In the genomic region with DNA sequence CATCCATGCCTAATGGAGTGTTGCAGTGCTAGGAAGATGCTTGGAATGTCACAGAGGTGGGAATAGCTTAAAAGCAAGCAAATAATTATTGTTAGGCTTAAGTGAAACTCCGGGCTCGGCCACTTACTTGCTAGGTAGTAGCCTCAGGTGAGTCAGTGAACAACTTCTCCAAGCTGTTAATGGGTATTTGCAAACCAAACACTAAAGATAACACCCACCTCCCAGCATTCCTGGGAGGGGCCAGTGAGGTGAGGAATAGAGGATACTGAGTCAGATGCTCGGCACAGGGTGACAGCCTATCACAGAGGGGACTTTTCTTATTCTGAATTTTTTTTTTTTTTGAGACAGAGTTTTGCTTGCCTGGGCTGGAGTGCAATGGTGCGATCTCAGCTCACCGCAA, we compare ENCODE assay signal across 22 cellular contexts.
DNase-seq lines count a peak whose midpoint lies in the region; ATAC-seq and TF ChIP-seq lines count a peak whose summit lies in the region.
"Had no signal": no experiment of that assay in that cellular context is flagged by ENCODE, and none has a peak within 500 bp of the region (broad histone marks: within the 10 kb centered on the region; RNA-seq: fewer than 3 reads in every experiment).

No MANE protein-coding gene starts in this region.

- H3K9me2 ChIP-seq in GM23338 (ENCODE audit: insufficient read depth): 0 out of 2 replicates have a peak, but pooled peaks cover 4% of the 10 kb centered on the region
- H3K9me2 ChIP-seq: SK-N-SH had no signal

- no peaks in the 10 kb centered on the region for H4K20me1 ChIP-seq in GM23338 (replicated peaks; ENCODE audit: insufficient read depth)

- no peak for ATAC-seq in GM23338
- ATAC-seq: A549, Panc1 had no signal

- no peak overlapping the region for H2AFZ ChIP-seq in GM23338

- no peaks in the 10 kb centered on the region for H3K27me3 ChIP-seq in GM23338 (ENCODE audit: insufficient read depth)
- H3K27me3 ChIP-seq: BE2C had no signal

- H3K4me3 Mint-ChIP-seq in GM23338 (no peak overlapping the region), progenitor cell of endocrine pancreas (ENCODE audit: low read depth) (no peak overlapping the region)
- H3K4me3 Mint-ChIP-seq: IgD-negative memory B cell had no signal

- no peak overlapping the region for H3K4me2 ChIP-seq in GM23338
- H3K4me2 ChIP-seq: A549, SK-N-SH had no signal

- intact Hi-C loops in posterior vena cava (cut with DNase I): no loop called here

- DNase-seq in GM23338 (ENCODE audit: low spot score) (no peak), kidney tubule cell (ENCODE audit: low spot score) (peak; percentile 86), progenitor cell of endocrine pancreas (ENCODE audit: low spot score, unreplicated experiment) (peak; percentile 15), NCI-H1105 (lab: John Stamatoyannopoulos, UW) (no peak), posterior vena cava (ENCODE audit: low spot score) (no peak), AML-193 (lab: John Stamatoyannopoulos, UW) (no peak)
- no peak for DNase-seq in activated naive CD4-positive, alpha-beta T cell treated with anti-CD3 and anti-CD28 coated beads, Interleukin-2, amount 50 U/mL, for 16 hours
- DNase-seq: BE2C; Karpas-422; MV-4-11; NCI-H1694; NCI-H2081; NCI-H2171; NCI-H345; NCI-H524; NCI-H774; NK-92 treated with Interleukin-12 subunit alpha and Interleukin-12 subunit beta, amount 100 ng/mL, for 24 hours; SIG-M5; SK-N-SH had no signal

- H3K4me3 ChIP-seq in GM23338: no peak overlapping the region
- H3K4me3 ChIP-seq: A549 had no signal

- H3K36me3 Mint-ChIP-seq in GM23338 (ENCODE audit: low read depth): peaks cover 63% of the 10 kb centered on the region
- peaks cover 3% of the 10 kb centered on the region for H3K36me3 Mint-ChIP-seq in progenitor cell of endocrine pancreas (ENCODE audit: insufficient read depth)

- H3K27ac ChIP-seq in GM23338 (ENCODE audit: low read depth): peak overlapping the region; percentile 99; the same call in 1 of the 2 replicates
- H3K27ac ChIP-seq: A549 had no signal

- H3K27me3 Mint-ChIP-seq in GM23338 (ENCODE audit: insufficient read depth, low read depth, poor library complexity) (peaks cover 33% of the 10 kb centered on the region), progenitor cell of endocrine pancreas (peaks cover 4% of the 10 kb centered on the region)

- no peaks in the 10 kb centered on the region for H3K79me2 ChIP-seq in GM23338 (replicated peaks; ENCODE audit: insufficient read depth)

- H3K9me3 Mint-ChIP-seq in GM23338: peaks cover 51% of the 10 kb centered on the region
- H3K9me3 Mint-ChIP-seq in progenitor cell of endocrine pancreas (ENCODE audit: low read depth): peaks cover 9% of the 10 kb centered on the region

- H3K4me1 ChIP-seq in GM23338 (ENCODE audit: insufficient read depth): peaks cover 47% of the 10 kb centered on the region
- H3K4me1 ChIP-seq: A549 had no signal

- H3K36me3 ChIP-seq in GM23338 (ENCODE audit: insufficient read depth): no peaks in the 10 kb centered on the region
- H3K36me3 ChIP-seq: BE2C had no signal

- H3K4me1 Mint-ChIP-seq in GM23338 (peaks cover 67% of the 10 kb centered on the region), progenitor cell of endocrine pancreas (ENCODE audit: low read depth) (peaks cover 42% of the 10 kb centered on the region)

- TF ChIP-seq CTCF in GM23338 (conservative IDR thresholded peaks at IDR 0.05; ENCODE audit: low read depth in 2 of 2): no peak
- no peak for TF ChIP-seq CTCF in progenitor cell of endocrine pancreas (IDR thresholded peaks at IDR 0.05; ENCODE audit: unreplicated experiment)

- H3K27ac Mint-ChIP-seq in GM23338 (no peak overlapping the region), progenitor cell of endocrine pancreas (peak overlapping the region; percentile 96)
- H3K27ac Mint-ChIP-seq: IgD-negative memory B cell had no signal

- H3F3A ChIP-seq in GM23338 (replicated peaks; ENCODE audit: low read depth): peaks cover 24% of the 10 kb centered on the region

TF ChIP-seq in GM23338, 12 proteins besides CTCF, POLR2A, EP300 and RAD21 (continues in another document):
- TF ChIP-seq CREB1 (CRISPR knock-in tag; IDR thresholded peaks at IDR 0.05; ENCODE audit: low read depth) (no peak), JUNB (IDR thresholded peaks at IDR 0.05; ENCODE audit: unreplicated experiment) (no peak), STAT1 (IDR thresholded peaks at IDR 0.05; ENCODE audit: unreplicated experiment) (no peak), EZH2 (IDR thresholded peaks at IDR 0.05; ENCODE audit: low read depth, unreplicated experiment) (no peak), ZNF331 (CRISPR knock-in tag; IDR thresholded peaks at IDR 0.05; ENCODE audit: low read depth) (no peak)
- TF ChIP-seq, protein P1, sequence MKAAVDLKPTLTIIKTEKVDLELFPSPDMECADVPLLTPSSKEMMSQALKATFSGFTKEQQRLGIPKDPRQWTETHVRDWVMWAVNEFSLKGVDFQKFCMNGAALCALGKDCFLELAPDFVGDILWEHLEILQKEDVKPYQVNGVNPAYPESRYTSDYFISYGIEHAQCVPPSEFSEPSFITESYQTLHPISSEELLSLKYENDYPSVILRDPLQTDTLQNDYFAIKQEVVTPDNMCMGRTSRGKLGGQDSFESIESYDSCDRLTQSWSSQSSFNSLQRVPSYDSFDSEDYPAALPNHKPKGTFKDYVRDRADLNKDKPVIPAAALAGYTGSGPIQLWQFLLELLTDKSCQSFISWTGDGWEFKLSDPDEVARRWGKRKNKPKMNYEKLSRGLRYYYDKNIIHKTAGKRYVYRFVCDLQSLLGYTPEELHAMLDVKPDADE (IDR thresholded peaks at IDR 0.05): no peak
- TF ChIP-seq, protein P2, sequence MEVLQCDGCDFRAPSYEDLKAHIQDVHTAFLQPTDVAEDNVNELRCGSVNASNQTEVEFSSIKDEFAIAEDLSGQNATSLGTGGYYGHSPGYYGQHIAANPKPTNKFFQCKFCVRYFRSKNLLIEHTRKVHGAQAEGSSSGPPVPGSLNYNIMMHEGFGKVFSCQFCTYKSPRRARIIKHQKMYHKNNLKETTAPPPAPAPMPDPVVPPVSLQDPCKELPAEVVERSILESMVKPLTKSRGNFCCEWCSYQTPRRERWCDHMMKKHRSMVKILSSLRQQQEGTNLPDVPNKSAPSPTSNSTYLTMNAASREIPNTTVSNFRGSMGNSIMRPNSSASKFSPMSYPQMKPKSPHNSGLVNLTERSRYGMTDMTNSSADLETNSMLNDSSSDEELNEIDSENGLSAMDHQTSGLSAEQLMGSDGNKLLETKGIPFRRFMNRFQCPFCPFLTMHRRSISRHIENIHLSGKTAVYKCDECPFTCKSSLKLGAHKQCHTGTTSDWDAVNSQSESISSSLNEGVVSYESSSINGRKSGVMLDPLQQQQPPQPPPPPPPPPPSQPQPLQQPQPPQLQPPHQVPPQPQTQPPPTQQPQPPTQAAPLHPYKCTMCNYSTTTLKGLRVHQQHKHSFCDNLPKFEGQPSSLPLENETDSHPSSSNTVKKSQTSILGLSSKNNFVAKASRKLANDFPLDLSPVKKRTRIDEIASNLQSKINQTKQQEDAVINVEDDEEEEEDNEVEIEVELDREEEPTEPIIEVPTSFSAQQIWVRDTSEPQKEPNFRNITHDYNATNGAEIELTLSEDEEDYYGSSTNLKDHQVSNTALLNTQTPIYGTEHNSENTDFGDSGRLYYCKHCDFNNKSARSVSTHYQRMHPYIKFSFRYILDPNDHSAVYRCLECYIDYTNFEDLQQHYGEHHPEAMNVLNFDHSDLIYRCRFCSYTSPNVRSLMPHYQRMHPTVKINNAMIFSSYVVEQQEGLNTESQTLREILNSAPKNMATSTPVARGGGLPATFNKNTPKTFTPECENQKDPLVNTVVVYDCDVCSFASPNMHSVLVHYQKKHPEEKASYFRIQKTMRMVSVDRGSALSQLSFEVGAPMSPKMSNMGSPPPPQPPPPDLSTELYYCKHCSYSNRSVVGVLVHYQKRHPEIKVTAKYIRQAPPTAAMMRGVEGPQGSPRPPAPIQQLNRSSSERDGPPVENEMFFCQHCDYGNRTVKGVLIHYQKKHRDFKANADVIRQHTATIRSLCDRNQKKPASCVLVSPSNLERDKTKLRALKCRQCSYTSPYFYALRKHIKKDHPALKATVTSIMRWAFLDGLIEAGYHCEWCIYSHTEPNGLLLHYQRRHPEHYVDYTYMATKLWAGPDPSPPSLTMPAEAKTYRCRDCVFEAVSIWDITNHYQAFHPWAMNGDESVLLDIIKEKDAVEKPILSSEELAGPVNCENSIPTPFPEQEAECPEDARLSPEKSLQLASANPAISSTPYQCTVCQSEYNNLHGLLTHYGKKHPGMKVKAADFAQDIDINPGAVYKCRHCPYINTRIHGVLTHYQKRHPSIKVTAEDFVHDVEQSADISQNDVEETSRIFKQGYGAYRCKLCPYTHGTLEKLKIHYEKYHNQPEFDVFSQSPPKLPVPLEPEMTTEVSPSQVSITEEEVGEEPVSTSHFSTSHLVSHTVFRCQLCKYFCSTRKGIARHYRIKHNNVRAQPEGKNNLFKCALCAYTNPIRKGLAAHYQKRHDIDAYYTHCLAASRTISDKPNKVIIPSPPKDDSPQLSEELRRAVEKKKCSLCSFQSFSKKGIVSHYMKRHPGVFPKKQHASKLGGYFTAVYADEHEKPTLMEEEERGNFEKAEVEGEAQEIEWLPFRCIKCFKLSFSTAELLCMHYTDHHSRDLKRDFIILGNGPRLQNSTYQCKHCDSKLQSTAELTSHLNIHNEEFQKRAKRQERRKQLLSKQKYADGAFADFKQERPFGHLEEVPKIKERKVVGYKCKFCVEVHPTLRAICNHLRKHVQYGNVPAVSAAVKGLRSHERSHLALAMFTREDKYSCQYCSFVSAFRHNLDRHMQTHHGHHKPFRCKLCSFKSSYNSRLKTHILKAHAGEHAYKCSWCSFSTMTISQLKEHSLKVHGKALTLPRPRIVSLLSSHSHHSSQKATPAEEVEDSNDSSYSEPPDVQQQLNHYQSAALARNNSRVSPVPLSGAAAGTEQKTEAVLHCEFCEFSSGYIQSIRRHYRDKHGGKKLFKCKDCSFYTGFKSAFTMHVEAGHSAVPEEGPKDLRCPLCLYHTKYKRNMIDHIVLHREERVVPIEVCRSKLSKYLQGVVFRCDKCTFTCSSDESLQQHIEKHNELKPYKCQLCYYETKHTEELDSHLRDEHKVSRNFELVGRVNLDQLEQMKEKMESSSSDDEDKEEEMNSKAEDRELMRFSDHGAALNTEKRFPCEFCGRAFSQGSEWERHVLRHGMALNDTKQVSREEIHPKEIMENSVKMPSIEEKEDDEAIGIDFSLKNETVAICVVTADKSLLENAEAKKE (CRISPR knock-in tag; IDR thresholded peaks at IDR 0.05): no peak

Comparison
In these comparisons a context has a peak if more than half of its experiments do, and no peak if none do; other contexts are left out.
1. DNase-seq: peak in kidney tubule cell (single experiment) and progenitor cell of endocrine pancreas (single experiment); none in GM23338 (single experiment), NCI-H1105 (single experiment), activated naive CD4-positive, alpha-beta T cell treated with anti-CD3 and anti-CD28 coated beads, Interleukin-2, amount 50 U/mL, for 16 hours (single experiment), posterior vena cava (single experiment) and AML-193 (0 of 2).